Comparison of ENCODE assay signal across 1 cellular context in the genomic region with DNA sequence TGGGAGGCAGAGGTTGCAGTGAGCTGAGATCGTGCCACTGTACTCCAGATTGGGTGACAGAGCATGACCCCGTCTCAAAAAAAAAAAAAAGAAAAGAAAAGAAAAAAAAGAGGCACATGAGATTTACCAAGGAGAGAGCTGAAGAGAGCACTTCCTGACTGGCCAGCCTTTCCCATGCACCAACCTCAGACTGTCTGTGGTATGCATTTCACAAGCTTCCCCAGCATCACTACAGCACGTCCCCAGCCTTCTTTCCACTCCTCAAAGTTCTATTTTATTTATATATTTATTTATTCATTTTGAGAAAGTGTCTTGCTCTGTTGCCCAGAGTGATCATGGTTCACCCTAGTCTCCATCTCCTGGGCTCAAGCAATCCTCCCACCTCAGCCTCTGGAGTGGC.
TF ChIP-seq lines count a peak whose summit lies in the region.

No MANE protein-coding gene starts in this region.

TF ChIP-seq in HepG2, 621 proteins besides CTCF, POLR2A, EP300 and RAD21 (continued from another document):
- TF ChIP-seq, protein P1, sequence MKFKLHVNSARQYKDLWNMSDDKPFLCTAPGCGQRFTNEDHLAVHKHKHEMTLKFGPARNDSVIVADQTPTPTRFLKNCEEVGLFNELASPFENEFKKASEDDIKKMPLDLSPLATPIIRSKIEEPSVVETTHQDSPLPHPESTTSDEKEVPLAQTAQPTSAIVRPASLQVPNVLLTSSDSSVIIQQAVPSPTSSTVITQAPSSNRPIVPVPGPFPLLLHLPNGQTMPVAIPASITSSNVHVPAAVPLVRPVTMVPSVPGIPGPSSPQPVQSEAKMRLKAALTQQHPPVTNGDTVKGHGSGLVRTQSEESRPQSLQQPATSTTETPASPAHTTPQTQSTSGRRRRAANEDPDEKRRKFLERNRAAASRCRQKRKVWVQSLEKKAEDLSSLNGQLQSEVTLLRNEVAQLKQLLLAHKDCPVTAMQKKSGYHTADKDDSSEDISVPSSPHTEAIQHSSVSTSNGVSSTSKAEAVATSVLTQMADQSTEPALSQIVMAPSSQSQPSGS (CRISPR knock-in tag; IDR thresholded peaks at IDR 0.05) = no peak
- TF ChIP-seq CENPX (CRISPR knock-in tag; IDR thresholded peaks at IDR 0.05) (no peak), ZNF841 (CRISPR knock-in tag; IDR thresholded peaks at IDR 0.05; ENCODE audit: borderline replicate concordance) (no peak), ZSCAN21 (CRISPR knock-in tag; IDR thresholded peaks at IDR 0.05; ENCODE audit: borderline replicate concordance) (no peak), ZSCAN22 (CRISPR knock-in tag; IDR thresholded peaks at IDR 0.05) (no peak), ZNF720 (CRISPR knock-in tag; IDR thresholded peaks at IDR 0.05) (no peak)
- TF ChIP-seq, protein P2, sequence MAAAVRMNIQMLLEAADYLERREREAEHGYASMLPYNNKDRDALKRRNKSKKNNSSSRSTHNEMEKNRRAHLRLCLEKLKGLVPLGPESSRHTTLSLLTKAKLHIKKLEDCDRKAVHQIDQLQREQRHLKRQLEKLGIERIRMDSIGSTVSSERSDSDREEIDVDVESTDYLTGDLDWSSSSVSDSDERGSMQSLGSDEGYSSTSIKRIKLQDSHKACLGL (CRISPR knock-in tag; IDR thresholded peaks at IDR 0.05) = no peak
